ENCODE assay signal across 1 cellular context in the genomic region with DNA sequence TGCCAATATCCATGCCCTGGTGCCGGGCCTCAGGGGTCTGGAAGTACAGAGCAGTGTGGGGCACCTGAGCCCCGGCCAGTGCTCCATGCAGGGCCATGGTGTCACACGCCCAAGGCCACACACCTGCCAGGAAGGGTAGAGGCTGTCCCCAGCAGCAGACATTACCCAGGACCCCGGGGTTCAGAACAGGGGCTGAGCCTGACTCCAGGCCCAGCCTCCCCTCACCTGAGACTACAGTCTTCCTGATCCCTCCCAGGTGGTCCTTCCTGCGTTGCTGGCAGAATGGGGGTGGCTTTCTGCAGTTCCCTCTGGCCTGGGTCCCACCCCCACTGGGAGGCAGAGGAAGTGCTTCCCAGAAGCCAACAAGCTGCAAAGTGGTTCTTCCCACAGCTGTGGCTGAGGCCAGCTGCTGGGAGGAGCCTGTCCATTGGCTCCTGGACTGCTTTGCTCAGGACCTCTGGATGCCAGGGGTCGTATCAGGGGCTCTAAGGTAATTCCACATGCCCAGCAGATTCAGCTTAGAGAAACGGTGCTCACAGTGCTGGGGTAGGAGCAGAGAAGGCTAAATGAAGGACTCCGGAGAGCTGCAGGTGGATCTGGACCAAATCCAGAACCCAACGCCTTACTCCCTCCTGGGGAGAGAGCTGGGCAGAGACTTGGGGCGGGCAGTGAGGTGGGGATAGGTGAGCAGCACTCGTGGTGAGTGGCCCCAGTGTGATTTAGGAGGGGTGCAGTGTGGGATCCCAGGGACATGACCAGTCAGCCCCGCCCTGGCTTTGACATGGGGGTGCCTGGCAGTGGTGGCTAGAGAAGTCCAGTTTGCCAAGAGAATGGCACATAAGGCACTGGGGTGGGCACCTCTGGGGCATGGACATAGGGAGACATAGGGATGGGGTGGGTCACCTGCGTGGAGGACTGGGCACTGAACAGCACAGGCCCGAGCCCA.
TF ChIP-seq lines count a peak whose summit lies in the region.

No MANE protein-coding gene starts in this region.

TF ChIP-seq in IMR-90, 13 proteins besides CTCF, POLR2A, EP300 and RAD21 (continued from another document):
- TF ChIP-seq MAZ (IDR thresholded peaks at IDR 0.05; ENCODE audit: borderline replicate concordance, low read depth, low read length) (no peak), NFE2L2 (IDR thresholded peaks at IDR 0.05; ENCODE audit: low read depth, low read length) (no peak), SMC3 (IDR thresholded peaks at IDR 0.05; ENCODE audit: low read depth, low read length) (no peak), MAFK (IDR thresholded peaks at IDR 0.05; ENCODE audit: low read depth, low read length) (no peak), CEBPB (IDR thresholded peaks at IDR 0.05; ENCODE audit: low read depth, low read length) (no peak), FOS (IDR thresholded peaks at IDR 0.05; ENCODE audit: low read depth, low read length) (no peak), RFX5 (IDR thresholded peaks at IDR 0.05; ENCODE audit: low read depth, low read length) (no peak), BHLHE40 (IDR thresholded peaks at IDR 0.05; ENCODE audit: low read depth, low read length) (no peak)
- TF ChIP-seq, protein P1, sequence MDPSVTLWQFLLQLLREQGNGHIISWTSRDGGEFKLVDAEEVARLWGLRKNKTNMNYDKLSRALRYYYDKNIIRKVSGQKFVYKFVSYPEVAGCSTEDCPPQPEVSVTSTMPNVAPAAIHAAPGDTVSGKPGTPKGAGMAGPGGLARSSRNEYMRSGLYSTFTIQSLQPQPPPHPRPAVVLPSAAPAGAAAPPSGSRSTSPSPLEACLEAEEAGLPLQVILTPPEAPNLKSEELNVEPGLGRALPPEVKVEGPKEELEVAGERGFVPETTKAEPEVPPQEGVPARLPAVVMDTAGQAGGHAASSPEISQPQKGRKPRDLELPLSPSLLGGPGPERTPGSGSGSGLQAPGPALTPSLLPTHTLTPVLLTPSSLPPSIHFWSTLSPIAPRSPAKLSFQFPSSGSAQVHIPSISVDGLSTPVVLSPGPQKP (IDR thresholded peaks at IDR 0.05; ENCODE audit: borderline replicate concordance, low read depth, low read length): no peak
- TF ChIP-seq, protein P2, sequence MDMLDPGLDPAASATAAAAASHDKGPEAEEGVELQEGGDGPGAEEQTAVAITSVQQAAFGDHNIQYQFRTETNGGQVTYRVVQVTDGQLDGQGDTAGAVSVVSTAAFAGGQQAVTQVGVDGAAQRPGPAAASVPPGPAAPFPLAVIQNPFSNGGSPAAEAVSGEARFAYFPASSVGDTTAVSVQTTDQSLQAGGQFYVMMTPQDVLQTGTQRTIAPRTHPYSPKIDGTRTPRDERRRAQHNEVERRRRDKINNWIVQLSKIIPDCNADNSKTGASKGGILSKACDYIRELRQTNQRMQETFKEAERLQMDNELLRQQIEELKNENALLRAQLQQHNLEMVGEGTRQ (IDR thresholded peaks at IDR 0.05; ENCODE audit: low read depth, low read length): no peak
